Comparison of ENCODE assay signal across 1 cellular context in the genomic region with DNA sequence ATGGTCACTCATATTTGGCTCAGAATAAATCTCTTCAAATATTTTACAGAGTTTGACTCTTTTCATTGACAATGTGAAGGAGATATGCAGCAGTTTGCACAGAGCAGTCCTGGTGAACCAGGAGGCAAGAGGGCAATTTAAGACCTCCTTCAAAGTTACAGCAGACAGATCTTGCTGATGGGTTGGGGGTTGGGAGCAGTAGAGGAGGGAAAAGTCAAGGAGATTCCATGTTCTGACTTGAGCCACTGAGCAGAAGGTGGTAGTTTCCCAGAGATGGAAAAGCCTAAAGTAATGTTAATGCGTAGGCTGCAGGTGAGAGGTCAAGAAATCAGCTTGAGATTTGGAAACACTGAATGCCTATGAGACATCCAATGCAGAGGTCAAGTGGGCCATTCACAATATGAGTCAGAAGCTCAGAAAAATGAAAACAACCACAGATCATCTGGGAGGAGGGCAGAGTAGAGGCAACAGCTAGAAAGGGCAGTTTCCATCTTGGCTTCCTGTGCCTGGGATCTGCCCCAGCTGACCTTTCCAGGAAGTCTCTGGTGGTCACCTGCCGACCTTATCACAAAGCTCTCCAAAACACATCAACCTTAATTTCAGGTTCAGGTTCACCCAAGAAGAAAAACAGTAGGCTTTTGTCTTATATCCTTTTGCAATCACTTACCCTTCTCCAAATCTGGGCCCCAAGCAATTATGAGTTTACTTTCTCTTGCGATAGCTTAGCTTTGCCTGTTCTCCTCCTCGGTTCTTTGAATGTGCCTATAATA.
TF ChIP-seq lines count a peak whose summit lies in the region.

No MANE protein-coding gene starts in this region.

TF ChIP-seq in HepG2, 621 proteins besides CTCF, POLR2A, EP300 and RAD21 (continued from another document and continues in another):
- TF ChIP-seq, protein P1, sequence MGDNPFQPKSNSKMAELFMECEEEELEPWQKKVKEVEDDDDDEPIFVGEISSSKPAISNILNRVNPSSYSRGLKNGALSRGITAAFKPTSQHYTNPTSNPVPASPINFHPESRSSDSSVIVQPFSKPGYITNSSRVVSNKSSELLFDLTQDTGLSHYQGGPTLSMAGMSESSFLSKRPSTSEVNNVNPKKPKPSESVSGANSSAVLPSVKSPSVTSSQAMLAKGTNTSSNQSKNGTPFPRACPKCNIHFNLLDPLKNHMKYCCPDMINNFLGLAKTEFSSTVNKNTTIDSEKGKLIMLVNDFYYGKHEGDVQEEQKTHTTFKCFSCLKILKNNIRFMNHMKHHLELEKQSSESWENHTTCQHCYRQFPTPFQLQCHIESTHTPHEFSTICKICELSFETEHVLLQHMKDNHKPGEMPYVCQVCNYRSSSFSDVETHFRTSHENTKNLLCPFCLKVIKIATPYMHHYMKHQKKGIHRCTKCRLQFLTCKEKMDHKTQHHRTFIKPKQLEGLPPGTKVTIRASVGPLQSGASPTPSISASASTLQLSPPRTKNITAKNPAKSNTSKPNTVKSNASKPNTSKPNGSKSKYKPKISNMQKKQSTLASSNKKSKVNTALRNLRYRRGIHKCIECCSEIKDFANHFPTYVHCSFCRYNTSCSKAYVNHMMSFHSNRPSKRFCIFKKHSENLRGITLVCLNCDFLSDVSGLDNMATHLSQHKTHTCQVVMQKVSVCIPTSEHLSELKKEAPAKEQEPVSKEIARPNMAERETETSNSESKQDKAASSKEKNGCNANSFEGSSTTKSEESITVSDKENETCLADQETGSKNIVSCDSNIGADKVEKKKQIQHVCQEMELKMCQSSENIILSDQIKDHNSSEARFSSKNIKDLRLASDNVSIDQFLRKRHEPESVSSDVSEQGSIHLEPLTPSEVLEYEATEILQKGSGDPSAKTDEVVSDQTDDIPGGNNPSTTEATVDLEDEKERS (CRISPR knock-in tag; IDR thresholded peaks at IDR 0.05) = no peak
- TF ChIP-seq EED (CRISPR knock-in tag; IDR thresholded peaks at IDR 0.05) (no peak), ZBTB1 (CRISPR knock-in tag; IDR thresholded peaks at IDR 0.05; ENCODE audit: borderline replicate concordance) (no peak), ZNF550 (CRISPR knock-in tag; IDR thresholded peaks at IDR 0.05; ENCODE audit: borderline replicate concordance) (no peak), KLF6 (CRISPR knock-in tag; IDR thresholded peaks at IDR 0.05) (no peak), PAWR (CRISPR knock-in tag; IDR thresholded peaks at IDR 0.05; ENCODE audit: borderline replicate concordance) (no peak), PCBP2 (optimal IDR thresholded peaks at IDR 0.05; ENCODE audit: low read depth, low read length, poor library complexity, severe bottlenecking) (no peak), KLF12 (CRISPR knock-in tag; IDR thresholded peaks at IDR 0.05; ENCODE audit: borderline replicate concordance) (no peak), ZNF607 (CRISPR knock-in tag; IDR thresholded peaks at IDR 0.05; ENCODE audit: borderline replicate concordance) (no peak), ZFY (CRISPR knock-in tag; IDR thresholded peaks at IDR 0.05) (no peak; the same call in 1 of the 2 replicates), PITX1 (CRISPR knock-in tag; IDR thresholded peaks at IDR 0.05) (0 out of 2 replicates have a peak, but pooled peaks have one; percentile 36), ZNF225 (CRISPR knock-in tag; IDR thresholded peaks at IDR 0.05) (no peak), RELA (CRISPR knock-in tag; IDR thresholded peaks at IDR 0.05) (peak; percentile 42; the same call in 1 of the 2 replicates), REPIN1 (CRISPR knock-in tag; IDR thresholded peaks at IDR 0.05; ENCODE audit: borderline replicate concordance, low read depth) (no peak), SIN3B (IDR thresholded peaks at IDR 0.05; ENCODE audit: low read length) (no peak; the same call in 1 of the 2 replicates), ZFP1 (CRISPR knock-in tag; IDR thresholded peaks at IDR 0.05) (no peak), ZMYM3 (CRISPR knock-in tag; IDR thresholded peaks at IDR 0.05) (peak; percentile 36; the same call in 1 of the 2 replicates), BRCA1 (CRISPR knock-in tag; IDR thresholded peaks at IDR 0.05) (no peak), NFRKB (IDR thresholded peaks at IDR 0.05) (no peak), ZNF17 (CRISPR knock-in tag; IDR thresholded peaks at IDR 0.05) (no peak), ETV6 (CRISPR knock-in tag; conservative IDR thresholded peaks at IDR 0.05) (0 out of 2 replicates have a peak, but pooled peaks have one; percentile 75), RXRB (CRISPR knock-in tag; IDR thresholded peaks at IDR 0.05; ENCODE audit: borderline replicate concordance) (peak; percentile 97), TRIM24 (CRISPR knock-in tag; IDR thresholded peaks at IDR 0.05) (no peak), ZNF30 (CRISPR knock-in tag; IDR thresholded peaks at IDR 0.05) (0 out of 2 replicates have a peak, but pooled peaks have one; percentile 39), ZNF792 (CRISPR knock-in tag; IDR thresholded peaks at IDR 0.05) (peak; percentile 21; the same call in 1 of the 2 replicates), NKX3-1 (CRISPR knock-in tag; IDR thresholded peaks at IDR 0.05) (no peak; the same call in 1 of the 2 replicates), IKZF1 (IDR thresholded peaks at IDR 0.05) (no peak), THYN1 (CRISPR knock-in tag; IDR thresholded peaks at IDR 0.05; ENCODE audit: borderline replicate concordance, low read depth) (no peak)
- TF ChIP-seq, protein P2, sequence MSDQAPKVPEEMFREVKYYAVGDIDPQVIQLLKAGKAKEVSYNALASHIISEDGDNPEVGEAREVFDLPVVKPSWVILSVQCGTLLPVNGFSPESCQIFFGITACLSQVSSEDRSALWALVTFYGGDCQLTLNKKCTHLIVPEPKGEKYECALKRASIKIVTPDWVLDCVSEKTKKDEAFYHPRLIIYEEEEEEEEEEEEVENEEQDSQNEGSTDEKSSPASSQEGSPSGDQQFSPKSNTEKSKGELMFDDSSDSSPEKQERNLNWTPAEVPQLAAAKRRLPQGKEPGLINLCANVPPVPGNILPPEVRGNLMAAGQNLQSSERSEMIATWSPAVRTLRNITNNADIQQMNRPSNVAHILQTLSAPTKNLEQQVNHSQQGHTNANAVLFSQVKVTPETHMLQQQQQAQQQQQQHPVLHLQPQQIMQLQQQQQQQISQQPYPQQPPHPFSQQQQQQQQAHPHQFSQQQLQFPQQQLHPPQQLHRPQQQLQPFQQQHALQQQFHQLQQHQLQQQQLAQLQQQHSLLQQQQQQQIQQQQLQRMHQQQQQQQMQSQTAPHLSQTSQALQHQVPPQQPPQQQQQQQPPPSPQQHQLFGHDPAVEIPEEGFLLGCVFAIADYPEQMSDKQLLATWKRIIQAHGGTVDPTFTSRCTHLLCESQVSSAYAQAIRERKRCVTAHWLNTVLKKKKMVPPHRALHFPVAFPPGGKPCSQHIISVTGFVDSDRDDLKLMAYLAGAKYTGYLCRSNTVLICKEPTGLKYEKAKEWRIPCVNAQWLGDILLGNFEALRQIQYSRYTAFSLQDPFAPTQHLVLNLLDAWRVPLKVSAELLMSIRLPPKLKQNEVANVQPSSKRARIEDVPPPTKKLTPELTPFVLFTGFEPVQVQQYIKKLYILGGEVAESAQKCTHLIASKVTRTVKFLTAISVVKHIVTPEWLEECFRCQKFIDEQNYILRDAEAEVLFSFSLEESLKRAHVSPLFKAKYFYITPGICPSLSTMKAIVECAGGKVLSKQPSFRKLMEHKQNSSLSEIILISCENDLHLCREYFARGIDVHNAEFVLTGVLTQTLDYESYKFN (CRISPR knock-in tag; conservative IDR thresholded peaks at IDR 0.05) = peak; percentile 71; the same call in 1 of the 2 replicates
- TF ChIP-seq, protein P3, sequence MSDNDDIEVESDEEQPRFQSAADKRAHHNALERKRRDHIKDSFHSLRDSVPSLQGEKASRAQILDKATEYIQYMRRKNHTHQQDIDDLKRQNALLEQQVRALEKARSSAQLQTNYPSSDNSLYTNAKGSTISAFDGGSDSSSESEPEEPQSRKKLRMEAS (IDR thresholded peaks at IDR 0.05) = peak; percentile 28; the same call in 1 of the 2 replicates
- TF ChIP-seq, protein P4, sequence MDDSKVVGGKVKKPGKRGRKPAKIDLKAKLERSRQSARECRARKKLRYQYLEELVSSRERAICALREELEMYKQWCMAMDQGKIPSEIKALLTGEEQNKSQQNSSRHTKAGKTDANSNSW (CRISPR knock-in tag; IDR thresholded peaks at IDR 0.05; ENCODE audit: borderline replicate concordance) = no peak
- TF ChIP-seq, protein P5, sequence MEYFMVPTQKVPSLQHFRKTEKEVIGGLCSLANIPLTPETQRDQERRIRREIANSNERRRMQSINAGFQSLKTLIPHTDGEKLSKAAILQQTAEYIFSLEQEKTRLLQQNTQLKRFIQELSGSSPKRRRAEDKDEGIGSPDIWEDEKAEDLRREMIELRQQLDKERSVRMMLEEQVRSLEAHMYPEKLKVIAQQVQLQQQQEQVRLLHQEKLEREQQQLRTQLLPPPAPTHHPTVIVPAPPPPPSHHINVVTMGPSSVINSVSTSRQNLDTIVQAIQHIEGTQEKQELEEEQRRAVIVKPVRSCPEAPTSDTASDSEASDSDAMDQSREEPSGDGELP (IDR thresholded peaks at IDR 0.05; ENCODE audit: borderline replicate concordance, low read depth) = peak; percentile 90
- TF ChIP-seq, protein P6, sequence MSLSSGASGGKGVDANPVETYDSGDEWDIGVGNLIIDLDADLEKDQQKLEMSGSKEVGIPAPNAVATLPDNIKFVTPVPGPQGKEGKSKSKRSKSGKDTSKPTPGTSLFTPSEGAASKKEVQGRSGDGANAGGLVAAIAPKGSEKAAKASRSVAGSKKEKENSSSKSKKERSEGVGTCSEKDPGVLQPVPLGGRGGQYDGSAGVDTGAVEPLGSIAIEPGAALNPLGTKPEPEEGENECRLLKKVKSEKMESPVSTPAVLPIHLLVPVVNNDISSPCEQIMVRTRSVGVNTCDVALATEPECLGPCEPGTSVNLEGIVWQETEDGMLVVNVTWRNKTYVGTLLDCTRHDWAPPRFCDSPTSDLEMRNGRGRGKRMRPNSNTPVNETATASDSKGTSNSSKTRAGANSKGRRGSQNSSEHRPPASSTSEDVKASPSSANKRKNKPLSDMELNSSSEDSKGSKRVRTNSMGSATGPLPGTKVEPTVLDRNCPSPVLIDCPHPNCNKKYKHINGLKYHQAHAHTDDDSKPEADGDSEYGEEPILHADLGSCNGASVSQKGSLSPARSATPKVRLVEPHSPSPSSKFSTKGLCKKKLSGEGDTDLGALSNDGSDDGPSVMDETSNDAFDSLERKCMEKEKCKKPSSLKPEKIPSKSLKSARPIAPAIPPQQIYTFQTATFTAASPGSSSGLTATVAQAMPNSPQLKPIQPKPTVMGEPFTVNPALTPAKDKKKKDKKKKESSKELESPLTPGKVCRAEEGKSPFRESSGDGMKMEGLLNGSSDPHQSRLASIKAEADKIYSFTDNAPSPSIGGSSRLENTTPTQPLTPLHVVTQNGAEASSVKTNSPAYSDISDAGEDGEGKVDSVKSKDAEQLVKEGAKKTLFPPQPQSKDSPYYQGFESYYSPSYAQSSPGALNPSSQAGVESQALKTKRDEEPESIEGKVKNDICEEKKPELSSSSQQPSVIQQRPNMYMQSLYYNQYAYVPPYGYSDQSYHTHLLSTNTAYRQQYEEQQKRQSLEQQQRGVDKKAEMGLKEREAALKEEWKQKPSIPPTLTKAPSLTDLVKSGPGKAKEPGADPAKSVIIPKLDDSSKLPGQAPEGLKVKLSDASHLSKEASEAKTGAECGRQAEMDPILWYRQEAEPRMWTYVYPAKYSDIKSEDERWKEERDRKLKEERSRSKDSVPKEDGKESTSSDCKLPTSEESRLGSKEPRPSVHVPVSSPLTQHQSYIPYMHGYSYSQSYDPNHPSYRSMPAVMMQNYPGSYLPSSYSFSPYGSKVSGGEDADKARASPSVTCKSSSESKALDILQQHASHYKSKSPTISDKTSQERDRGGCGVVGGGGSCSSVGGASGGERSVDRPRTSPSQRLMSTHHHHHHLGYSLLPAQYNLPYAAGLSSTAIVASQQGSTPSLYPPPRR (CRISPR knock-in tag; IDR thresholded peaks at IDR 0.05; ENCODE audit: borderline replicate concordance) = peak; percentile 87
- TF ChIP-seq, protein P7, sequence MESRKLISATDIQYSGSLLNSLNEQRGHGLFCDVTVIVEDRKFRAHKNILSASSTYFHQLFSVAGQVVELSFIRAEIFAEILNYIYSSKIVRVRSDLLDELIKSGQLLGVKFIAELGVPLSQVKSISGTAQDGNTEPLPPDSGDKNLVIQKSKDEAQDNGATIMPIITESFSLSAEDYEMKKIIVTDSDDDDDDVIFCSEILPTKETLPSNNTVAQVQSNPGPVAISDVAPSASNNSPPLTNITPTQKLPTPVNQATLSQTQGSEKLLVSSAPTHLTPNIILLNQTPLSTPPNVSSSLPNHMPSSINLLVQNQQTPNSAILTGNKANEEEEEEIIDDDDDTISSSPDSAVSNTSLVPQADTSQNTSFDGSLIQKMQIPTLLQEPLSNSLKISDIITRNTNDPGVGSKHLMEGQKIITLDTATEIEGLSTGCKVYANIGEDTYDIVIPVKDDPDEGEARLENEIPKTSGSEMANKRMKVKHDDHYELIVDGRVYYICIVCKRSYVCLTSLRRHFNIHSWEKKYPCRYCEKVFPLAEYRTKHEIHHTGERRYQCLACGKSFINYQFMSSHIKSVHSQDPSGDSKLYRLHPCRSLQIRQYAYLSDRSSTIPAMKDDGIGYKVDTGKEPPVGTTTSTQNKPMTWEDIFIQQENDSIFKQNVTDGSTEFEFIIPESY (CRISPR knock-in tag; IDR thresholded peaks at IDR 0.05) = peak; percentile 48; the same call in 1 of the 2 replicates
- TF ChIP-seq, protein P8, sequence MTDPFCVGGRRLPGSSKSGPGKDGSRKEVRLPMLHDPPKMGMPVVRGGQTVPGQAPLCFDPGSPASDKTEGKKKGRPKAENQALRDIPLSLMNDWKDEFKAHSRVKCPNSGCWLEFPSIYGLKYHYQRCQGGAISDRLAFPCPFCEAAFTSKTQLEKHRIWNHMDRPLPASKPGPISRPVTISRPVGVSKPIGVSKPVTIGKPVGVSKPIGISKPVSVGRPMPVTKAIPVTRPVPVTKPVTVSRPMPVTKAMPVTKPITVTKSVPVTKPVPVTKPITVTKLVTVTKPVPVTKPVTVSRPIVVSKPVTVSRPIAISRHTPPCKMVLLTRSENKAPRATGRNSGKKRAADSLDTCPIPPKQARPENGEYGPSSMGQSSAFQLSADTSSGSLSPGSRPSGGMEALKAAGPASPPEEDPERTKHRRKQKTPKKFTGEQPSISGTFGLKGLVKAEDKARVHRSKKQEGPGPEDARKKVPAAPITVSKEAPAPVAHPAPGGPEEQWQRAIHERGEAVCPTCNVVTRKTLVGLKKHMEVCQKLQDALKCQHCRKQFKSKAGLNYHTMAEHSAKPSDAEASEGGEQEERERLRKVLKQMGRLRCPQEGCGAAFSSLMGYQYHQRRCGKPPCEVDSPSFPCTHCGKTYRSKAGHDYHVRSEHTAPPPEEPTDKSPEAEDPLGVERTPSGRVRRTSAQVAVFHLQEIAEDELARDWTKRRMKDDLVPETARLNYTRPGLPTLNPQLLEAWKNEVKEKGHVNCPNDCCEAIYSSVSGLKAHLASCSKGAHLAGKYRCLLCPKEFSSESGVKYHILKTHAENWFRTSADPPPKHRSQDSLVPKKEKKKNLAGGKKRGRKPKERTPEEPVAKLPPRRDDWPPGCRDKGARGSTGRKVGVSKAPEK (CRISPR knock-in tag; IDR thresholded peaks at IDR 0.05; ENCODE audit: borderline replicate concordance) = no peak
- TF ChIP-seq, protein P9, sequence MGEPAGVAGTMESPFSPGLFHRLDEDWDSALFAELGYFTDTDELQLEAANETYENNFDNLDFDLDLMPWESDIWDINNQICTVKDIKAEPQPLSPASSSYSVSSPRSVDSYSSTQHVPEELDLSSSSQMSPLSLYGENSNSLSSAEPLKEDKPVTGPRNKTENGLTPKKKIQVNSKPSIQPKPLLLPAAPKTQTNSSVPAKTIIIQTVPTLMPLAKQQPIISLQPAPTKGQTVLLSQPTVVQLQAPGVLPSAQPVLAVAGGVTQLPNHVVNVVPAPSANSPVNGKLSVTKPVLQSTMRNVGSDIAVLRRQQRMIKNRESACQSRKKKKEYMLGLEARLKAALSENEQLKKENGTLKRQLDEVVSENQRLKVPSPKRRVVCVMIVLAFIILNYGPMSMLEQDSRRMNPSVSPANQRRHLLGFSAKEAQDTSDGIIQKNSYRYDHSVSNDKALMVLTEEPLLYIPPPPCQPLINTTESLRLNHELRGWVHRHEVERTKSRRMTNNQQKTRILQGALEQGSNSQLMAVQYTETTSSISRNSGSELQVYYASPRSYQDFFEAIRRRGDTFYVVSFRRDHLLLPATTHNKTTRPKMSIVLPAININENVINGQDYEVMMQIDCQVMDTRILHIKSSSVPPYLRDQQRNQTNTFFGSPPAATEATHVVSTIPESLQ (CRISPR knock-in tag; conservative IDR thresholded peaks at IDR 0.05) = no peak
